In genomic region chr18:60090170-60090569, GRCh38 we compare ENCODE assay signal across 10 cellular contexts.
DNase-seq lines count a peak whose midpoint lies in the region; ATAC-seq, FAIRE-seq and TF ChIP-seq lines count a peak whose summit lies in the region.
"Had no signal": no experiment of that assay in that cellular context is flagged by ENCODE, and none has a peak within 500 bp of the region (broad histone marks: within the 10 kb centered on the region; RNA-seq: fewer than 3 reads in every experiment).

No MANE protein-coding gene starts in this region.

- no peak overlapping the region for H3K56ac ChIP-seq in H1 (replicated peaks; ENCODE audit: insufficient read length, low read depth, low read length)

- H3K27me3 ChIP-seq in H1 (replicated peaks in 1 of 4; ENCODE audit: control insufficient read depth in 3 of 4, extremely low read depth in 1 of 4, insufficient read depth in 3 of 4, low read length in 3 of 4), result no peaks in the 10 kb centered on the region

- H3K14ac ChIP-seq in H1 (ENCODE audit: insufficient read length), result no peak overlapping the region

- DNase-seq in H1 (ENCODE audit: low read depth in 1 of 2, low spot score in 2 of 2), result no peak
- DNase-seq in OCI-M2 (lab: John Stamatoyannopoulos, UW; ENCODE audit: unreplicated experiment), result no peak
- DNase-seq in GM12892 (ENCODE audit: insufficient read length), result no peak
- DNase-seq in foreskin melanocyte, result no peak
- DNase-seq: activated T-cell treated with anti-CD3 and anti-CD28 coated beads for 4 hours had no signal

- H2AK5ac ChIP-seq in H1 (ENCODE audit: low read depth, low read length), result no peak overlapping the region

- TF ChIP-seq POLR2A in H1 (IDR thresholded peaks at IDR 0.05; ENCODE audit: control extremely low read depth in 1 of 2, low read depth in 2 of 2, low read length in 2 of 2) (no peak), GM12892 (IDR thresholded peaks at IDR 0.05; ENCODE audit: low read depth, low read length) (no peak)

- TF ChIP-seq CTCF in C4-2B (conservative IDR thresholded peaks at IDR 0.05), result peak; percentile 41
- peak; percentile 16; the same call in 1 of the 2 replicates for TF ChIP-seq CTCF in LNCAP (IDR thresholded peaks at IDR 0.05)
- peak in 2 of 3 experiments; percentile 30 to 42; a peak in 2 of 4 replicates for TF ChIP-seq CTCF in H1 (IDR thresholded peaks at IDR 0.05; ENCODE audit: control extremely low read depth in 1 of 3, insufficient read depth in 1 of 3, low read depth in 1 of 3, low read length in 3 of 3)

- H3K4ac ChIP-seq in H1 (replicated peaks; ENCODE audit: insufficient read length, low read depth, low read length), result no peak overlapping the region

- no peak overlapping the region for H2BK15ac ChIP-seq in H1 (ENCODE audit: low read length)

- no peak overlapping the region for H2AFZ ChIP-seq in H1 (ENCODE audit: low read length)

- no peak overlapping the region for H4K91ac ChIP-seq in H1 (replicated peaks; ENCODE audit: insufficient read length, low read length)

- peak; percentile 71 for ATAC-seq in GM19395 (IDR thresholded peaks at IDR 0.05; ENCODE audit: unreplicated experiment)
- ATAC-seq in HG03571 (IDR thresholded peaks at IDR 0.05; ENCODE audit: unreplicated experiment), result no peak

- no peak overlapping the region for H2BK20ac ChIP-seq in H1 (ENCODE audit: low read length)

- H3K79me1 ChIP-seq in H1 (ENCODE audit: low read depth, low read length), result no peaks in the 10 kb centered on the region

- no peak overlapping the region for H3K4me2 ChIP-seq in H1 (ENCODE audit: insufficient read depth in 1 of 2, low read depth in 2 of 2, low read length in 2 of 2)

- no peak for TF ChIP-seq EP300 in H1 (IDR thresholded peaks at IDR 0.05; ENCODE audit: borderline replicate concordance in 1 of 2, low read depth in 2 of 2, low read length in 2 of 2)

- H3K4me3 ChIP-seq in H1 (ENCODE audit: extremely low read depth in 1 of 4, insufficient read depth in 2 of 4, low read depth in 3 of 4, low read length in 4 of 4), result no peak overlapping the region
- H3K4me3 ChIP-seq: SK-N-MC had no signal

- H3K18ac ChIP-seq in H1 (ENCODE audit: extremely low read depth, low read length), result no peak overlapping the region

- H3K9ac ChIP-seq in H1 (replicated peaks in 1 of 4; ENCODE audit: extremely low read depth in 1 of 4, low read depth in 3 of 4, low read length in 3 of 4), result no peak overlapping the region

- H4K8ac ChIP-seq in H1 (ENCODE audit: extremely low read depth, insufficient read depth, low read length), result no peak overlapping the region

- H3K36me3 ChIP-seq in H1 (ENCODE audit: control insufficient read depth in 2 of 4, insufficient read depth in 4 of 4, low read length in 3 of 4), result no peaks in the 10 kb centered on the region

- H2BK12ac ChIP-seq in H1 (ENCODE audit: low read depth, low read length), result no peak overlapping the region

- POLR2A ChIA-PET in H1 (lab: Charles Lee; ENCODE audit: partially characterized antibody), result no interaction called here

- H3K4me1 ChIP-seq in H1 (replicated peaks in 1 of 4; ENCODE audit: control insufficient read depth in 3 of 4, insufficient read depth in 4 of 4, low read length in 3 of 4), result no peaks in the 10 kb centered on the region

- 48% methylated on average over 7 of the region's 7 CpGs; no CpG with 5 or more reads in 1 of the 2 experiments for WGBS in H1 (ENCODE audit: extremely low coverage in 1 of 2, insufficient coverage in 1 of 2, insufficient read length in 1 of 2, insufficient replicate concordance in 2 of 2, low coverage in 1 of 2, low lambda C conversion rate in 2 of 2, missing lambda C conversion rate in 1 of 2), 2 experiments

- H3K79me2 ChIP-seq in H1 (ENCODE audit: control insufficient read depth in 1 of 2, insufficient read depth in 2 of 2, low read length in 2 of 2), result no peaks in the 10 kb centered on the region

- CTCF ChIA-PET in H1 (lab: Charles Lee; ENCODE audit: partially characterized antibody), result interaction anchor here (0.6 to 2.0 kb wide), 9 partner anchors 11 to 1494 kb away, joined by 3 to 5 read pairs (median 3); no protein-coding TSS in a partner anchor

- H3K23ac ChIP-seq in H1 (ENCODE audit: insufficient read length), result no peak overlapping the region

- H2BK120ac ChIP-seq in H1 (replicated peaks; ENCODE audit: low read depth, low read length), result no peak overlapping the region

- H3K27ac ChIP-seq in C4-2B (no peak overlapping the region), H1 (ENCODE audit: low read depth, low read length) (no peak overlapping the region)
- H3K27ac ChIP-seq: SK-N-MC had no signal

- H4K20me1 ChIP-seq in H1 (replicated peaks in 1 of 2; ENCODE audit: control insufficient read depth in 1 of 2, insufficient read depth in 2 of 2, low read length in 2 of 2), result no peaks in the 10 kb centered on the region

- peak; percentile 70 to 71 for TF ChIP-seq RAD21 in H1 (IDR thresholded peaks at IDR 0.05 in 1 of 2, conservative IDR thresholded peaks at IDR 0.05 in 1 of 2; ENCODE audit: low read depth in 2 of 2, low read length in 2 of 2)

- peaks cover 5 to 6% of the 10 kb centered on the region in 2 experiments; a peak in 1 of 4 replicates for H3K9me3 ChIP-seq in H1 (ENCODE audit: insufficient read depth in 2 of 2, low read depth in 1 of 2, low read length in 1 of 2)

- H4K5ac ChIP-seq in H1 (ENCODE audit: insufficient read length, low read depth, low read length), result no peak overlapping the region

- FAIRE-seq in H1 (lab: Jason Lieb, UNC), result no peak
- FAIRE-seq in GM12892 (lab: Jason Lieb, UNC), result no peak

- H2BK5ac ChIP-seq in H1 (ENCODE audit: low read depth, low read length), result no peak overlapping the region

- H3K23me2 ChIP-seq in H1 (ENCODE audit: low read depth, low read length), result no peaks in the 10 kb centered on the region

TF ChIP-seq in H1, 55 proteins besides CTCF, POLR2A, EP300 and RAD21 (continues in another document):
- TF ChIP-seq TAF1 (IDR thresholded peaks at IDR 0.05; ENCODE audit: low read depth, low read length), result no peak
- no peak for TF ChIP-seq NRF1 (IDR thresholded peaks at IDR 0.05; ENCODE audit: low read depth, low read length)
